ENCODE assay signal across 14 cellular contexts in genomic region chr22:47307326-47307725, GRCh38.
DNase-seq lines count a peak whose midpoint lies in the region; ATAC-seq lines count a peak whose summit lies in the region.
"Had no signal": no experiment of that assay in that cellular context is flagged by ENCODE, and none has a peak within 500 bp of the region (broad histone marks: within the 10 kb centered on the region; RNA-seq: fewer than 3 reads in every experiment).

No MANE protein-coding gene starts in this region.

- DNase-seq in DMS53 (lab: John Stamatoyannopoulos, UW) (peak; percentile 31), DMS53 treated with DMSO at 0.1 percent for 48 hours (lab: John Stamatoyannopoulos, UW; ENCODE audit: unreplicated experiment) (no peak), KBM-7 (peak; percentile 3), astrocyte of the hippocampus (ENCODE audit: low read depth, low spot score) (peak; percentile 20), myocyte (ENCODE audit: low read depth) (peak; percentile 49), NCI-H1417 treated with DMSO at 0.1 percent for 48 hours (lab: John Stamatoyannopoulos, UW) (no peak), GF-D8 (lab: John Stamatoyannopoulos, UW) (no peak)
- DNase-seq: dorsolateral prefrontal cortex; gastrocnemius medialis; NCI-H2081; NCI-H774; stimulated activated CD4-positive, alpha-beta T cell treated with anti-CD3 and anti-CD28 coated beads, Interleukin-4, amount 100 ng/mL, for 4 hours had no signal

- no peak for ATAC-seq in GM21723 (IDR thresholded peaks at IDR 0.05; ENCODE audit: unreplicated experiment)
- ATAC-seq: gastrocnemius medialis, sciatic nerve had no signal

- in situ Hi-C loops in KBM-7 (cut with MboI; ENCODE audit: low pct_unique_long_range_greater_than_20kb, low sequenced_read_pairs) = no loop called here

Comparison
In these comparisons a context has a peak if more than half of its experiments do, and no peak if none do; other contexts are left out.
1. DNase-seq: peak in DMS53 (single experiment), KBM-7 (single experiment), astrocyte of the hippocampus (single experiment) and myocyte (single experiment); none in DMS53 treated with DMSO at 0.1 percent for 48 hours (single experiment), NCI-H1417 treated with DMSO at 0.1 percent for 48 hours (single experiment) and GF-D8 (single experiment).